In genomic region chr18:74141638-74142037, GRCh38 we compare ENCODE assay signal across 1 cellular context.
TF ChIP-seq lines count a peak whose summit lies in the region.

No MANE protein-coding gene starts in this region.

TF ChIP-seq in H1, 55 proteins besides CTCF, POLR2A, EP300 and RAD21:
- TF ChIP-seq KDM1A (IDR thresholded peaks at IDR 0.05; ENCODE audit: borderline replicate concordance, low read length) (no peak), CBX5 (IDR thresholded peaks at IDR 0.05; ENCODE audit: low read depth, low read length) (no peak), SIRT6 (IDR thresholded peaks at IDR 0.05; ENCODE audit: low read length) (no peak), CREB1 (IDR thresholded peaks at IDR 0.05) (no peak), SIN3A (conservative IDR thresholded peaks at IDR 0.05 in 1 of 2, IDR thresholded peaks at IDR 0.05 in 1 of 2; ENCODE audit: low read depth in 1 of 2, low read length in 2 of 2) (no peak)
